ENCODE assay signal across 35 cellular contexts in the genomic region with DNA sequence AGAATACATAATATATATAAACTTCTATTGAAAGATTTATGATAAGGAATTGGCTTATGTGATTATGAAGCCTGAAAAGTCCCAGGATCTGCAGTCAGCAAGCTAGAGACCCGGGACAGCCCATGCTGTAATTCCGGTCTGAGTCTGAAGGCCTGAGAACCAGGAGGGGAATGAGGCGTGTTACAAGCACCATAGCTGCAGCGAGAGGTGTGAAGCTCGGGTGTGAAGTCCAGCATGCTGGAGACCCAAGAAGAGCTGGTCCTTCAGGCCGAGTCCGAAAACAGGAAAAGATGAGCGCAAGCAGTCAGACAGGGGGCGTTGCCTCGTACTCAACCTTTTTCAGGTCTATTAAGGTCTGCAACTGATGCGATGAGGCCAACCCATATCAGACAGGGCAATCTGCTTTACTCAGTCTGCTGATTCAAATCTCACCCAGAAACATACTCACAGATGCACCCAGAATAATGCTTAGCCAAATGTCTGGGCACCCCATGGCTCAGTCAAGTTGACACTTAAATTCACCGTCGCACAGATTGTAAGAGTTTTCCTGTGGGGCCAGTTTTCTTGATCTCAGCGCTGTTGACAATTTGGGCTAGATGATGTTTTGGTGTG.
"Had no signal": no experiment of that assay in that cellular context is flagged by ENCODE, and none has a peak within 500 bp of the region (broad histone marks: within the 10 kb centered on the region; RNA-seq: fewer than 3 reads in every experiment).

No MANE protein-coding gene starts in this region.

- H3K4me3 ChIP-seq: adrenal gland, body of pancreas, breast epithelium, cardiac muscle cell, colonic mucosa, esophagus muscularis mucosa, gastrocnemius medialis, heart left ventricle had no signal

- H3K27ac Mint-ChIP-seq: activated CD4-positive, alpha-beta memory T cell treated with anti-CD3 and anti-CD28 coated beads for 36 hours; activated CD8-positive, alpha-beta memory T cell treated with anti-CD3 and anti-CD28 coated beads, Interleukin-2, amount 10 ng/mL, durations not matched to agents 7 days and 5 days; activated CD8-positive, alpha-beta T cell treated with anti-CD3 and anti-CD28 coated beads, Interleukin-2, amount 10 ng/mL, durations not matched to agents 7 days and 5 days; activated naive CD4-positive, alpha-beta T cell treated with anti-CD3 and anti-CD28 coated beads for 36 hours; activated naive CD4-positive, alpha-beta T cell treated with anti-CD3 and anti-CD28 coated beads, Interleukin-2, amount 50 U/mL, for 24 hours; activated naive CD8-positive, alpha-beta T cell treated with anti-CD3 and anti-CD28 coated beads for 36 hours; activated naive CD8-positive, alpha-beta T cell treated with anti-CD3 and anti-CD28 coated beads, Interleukin-2, amount 50 U/mL, for 24 hours; activated T-helper 1 cell treated with anti-CD3 and anti-CD28 coated beads, Interleukin-12 subunit alpha, Interleukin-12 subunit beta, Interleukin-2, Interleukin-4 antibody, amounts not matched to agents 30 ng/mL and 10 ng/mL and 1 ng/mL, durations not matched to agents 14 hours and 24 hours and 36 hours; activated T-helper 2 cell treated with anti-CD3 and anti-CD28 coated beads, Interferon-gamma antibody, Interleukin-2, Interleukin-4, amounts not matched to agents 10 μg/mL and 5 μg/mL and 100 μg/mL, durations not matched to agents 14 hours and 24 hours and 36 hours; T-cell; T-helper 1 cell treated with Interleukin-12 subunit alpha and Interleukin-12 subunit beta and Interleukin-4 antibody, amounts not matched to agents 30 μg/mL and 1 μg/mL, for 36 hours; WTC11 had no signal

- H3K4me1 ChIP-seq: adrenal gland, breast epithelium, colonic mucosa, foreskin keratinocyte, gastrocnemius medialis had no signal

- H3K36me3 Mint-ChIP-seq: activated CD4-positive, alpha-beta memory T cell treated with anti-CD3 and anti-CD28 coated beads for 36 hours; activated CD8-positive, alpha-beta memory T cell treated with anti-CD3 and anti-CD28 coated beads, Interleukin-2, amount 10 ng/mL, durations not matched to agents 7 days and 5 days; activated naive CD4-positive, alpha-beta T cell treated with anti-CD3 and anti-CD28 coated beads, Interleukin-2, amount 50 U/mL, for 24 hours; activated naive CD8-positive, alpha-beta T cell treated with anti-CD3 and anti-CD28 coated beads for 36 hours; T-cell; WTC11 had no signal

- H3K9me3 Mint-ChIP-seq: activated CD4-positive, alpha-beta memory T cell treated with anti-CD3 and anti-CD28 coated beads for 36 hours; activated naive CD4-positive, alpha-beta T cell treated with anti-CD3 and anti-CD28 coated beads for 36 hours; activated naive CD8-positive, alpha-beta T cell treated with anti-CD3 and anti-CD28 coated beads for 36 hours; activated T-helper 1 cell treated with anti-CD3 and anti-CD28 coated beads, Interleukin-12 subunit alpha, Interleukin-12 subunit beta, Interleukin-2, Interleukin-4 antibody, amounts not matched to agents 30 ng/mL and 10 ng/mL and 1 ng/mL, durations not matched to agents 14 hours and 24 hours and 36 hours; T-cell had no signal

- H3K4me3 Mint-ChIP-seq: activated CD4-positive, alpha-beta memory T cell treated with anti-CD3 and anti-CD28 coated beads for 36 hours; activated CD8-positive, alpha-beta memory T cell treated with anti-CD3 and anti-CD28 coated beads, Interleukin-2, amount 10 ng/mL, durations not matched to agents 7 days and 5 days; activated CD8-positive, alpha-beta T cell treated with anti-CD3 and anti-CD28 coated beads, Interleukin-2, amount 10 ng/mL, durations not matched to agents 7 days and 5 days; activated naive CD4-positive, alpha-beta T cell treated with anti-CD3 and anti-CD28 coated beads for 36 hours; activated naive CD4-positive, alpha-beta T cell treated with anti-CD3 and anti-CD28 coated beads, Interleukin-2, amount 50 U/mL, for 24 hours; activated naive CD8-positive, alpha-beta T cell treated with anti-CD3 and anti-CD28 coated beads for 36 hours; activated naive CD8-positive, alpha-beta T cell treated with anti-CD3 and anti-CD28 coated beads, Interleukin-2, amount 50 U/mL, for 24 hours; activated T-helper 1 cell treated with anti-CD3 and anti-CD28 coated beads, Interleukin-12 subunit alpha, Interleukin-12 subunit beta, Interleukin-2, Interleukin-4 antibody, amounts not matched to agents 30 ng/mL and 10 ng/mL and 1 ng/mL, durations not matched to agents 14 hours and 24 hours and 36 hours; T-cell; T-helper 1 cell treated with Interleukin-12 subunit alpha and Interleukin-12 subunit beta and Interleukin-4 antibody, amounts not matched to agents 30 μg/mL and 1 μg/mL, for 36 hours; WTC11 had no signal

- H3K9me3 ChIP-seq: adrenal gland, body of pancreas, breast epithelium, colonic mucosa, esophagus muscularis mucosa, gastrocnemius medialis, heart left ventricle had no signal

- H3K27me3 ChIP-seq: adrenal gland, body of pancreas, breast epithelium, cardiac muscle cell, colonic mucosa, gastrocnemius medialis had no signal

- H3K36me3 ChIP-seq: adrenal gland, breast epithelium, cardiac muscle cell, colonic mucosa, esophagus muscularis mucosa, gastrocnemius medialis, heart left ventricle had no signal

- DNase-seq: activated CD4-positive, alpha-beta memory T cell treated with anti-CD3 and anti-CD28 coated beads for 36 hours; activated CD4-positive, alpha-beta T cell treated with anti-CD3 and anti-CD28 coated beads for 48 hours; activated CD8-positive, alpha-beta memory T cell treated with anti-CD3 and anti-CD28 coated beads, Interleukin-2, amount 10 ng/mL, durations not matched to agents 7 days and 5 days; activated CD8-positive, alpha-beta memory T cell treated with anti-CD3 and anti-CD28 coated beads, Interleukin-2, amount 50 U/mL, for 4 hours; activated CD8-positive, alpha-beta T cell treated with anti-CD3 and anti-CD28 coated beads, Interleukin-2, amount 10 ng/mL, durations not matched to agents 7 days and 5 days; activated effector memory CD4-positive, alpha-beta T cell treated with anti-CD3 and anti-CD28 coated beads, Interleukin-2, amount 50 U/mL, for 16 hours; activated naive CD4-positive, alpha-beta T cell treated with anti-CD3 and anti-CD28 coated beads for 36 hours; activated naive CD8-positive, alpha-beta T cell treated with anti-CD3 and anti-CD28 coated beads for 36 hours; activated naive CD8-positive, alpha-beta T cell treated with anti-CD3 and anti-CD28 coated beads, Interleukin-2, amount 50 U/mL, for 24 hours; activated T-cell treated with anti-CD3 and anti-CD28 coated beads, Interleukin-2, amount 50 U/mL, for 1 hour; activated T-cell treated with anti-CD3 and anti-CD28 coated beads, Interleukin-2, amount 50 U/mL, for 48 hours; adrenal gland; aorta; body of pancreas; central memory CD4-positive, alpha-beta T cell; cerebellar nuclear complex; colonic mucosa; effector memory CD4-positive, alpha-beta T cell; erythroblast; gastrocnemius medialis; glutamatergic neuron; heart left ventricle; T-cell; T-helper 9 cell had no signal

- FAIRE-seq: TTC549 had no signal

- H3K27ac ChIP-seq: adrenal gland, body of pancreas, breast epithelium, cardiac muscle cell, colonic mucosa, esophagus muscularis mucosa, foreskin keratinocyte, gastrocnemius medialis, heart left ventricle, VCaP had no signal

- H3K4me1 Mint-ChIP-seq: activated CD8-positive, alpha-beta memory T cell treated with anti-CD3 and anti-CD28 coated beads, Interleukin-2, amount 10 ng/mL, durations not matched to agents 7 days and 5 days had no signal
